In genomic region chr5:150611026-150611425, GRCh38 we compare ENCODE assay signal across 2 cellular contexts.
TF ChIP-seq lines count a peak whose summit lies in the region.

No MANE protein-coding gene starts in this region.

TF ChIP-seq in liver, 16 proteins besides CTCF, POLR2A, EP300 and RAD21:
- TF ChIP-seq FOXA1 (IDR thresholded peaks at IDR 0.05) (peak; percentile 60), RXRA (IDR thresholded peaks at IDR 0.05) (peak in 1 of 2 donors; percentile 79), YY1 (IDR thresholded peaks at IDR 0.05) (peak; percentile 29), ATF3 (IDR thresholded peaks at IDR 0.05) (no peak), GABPA (IDR thresholded peaks at IDR 0.05 in 1 of 2, conservative IDR thresholded peaks at IDR 0.05 in 1 of 2) (no peak), EGR1 (IDR thresholded peaks at IDR 0.05; ENCODE audit: low read depth in 2 of 2) (peak in 1 of 2 donors; percentile 66), TAF1 (conservative IDR thresholded peaks at IDR 0.05) (no peak), SP1 (IDR thresholded peaks at IDR 0.05) (peak; percentile 35), MAX (IDR thresholded peaks at IDR 0.05) (no peak), HNF4G (IDR thresholded peaks at IDR 0.05) (no peak), NR2F2 (IDR thresholded peaks at IDR 0.05) (no peak), HNF4A (conservative IDR thresholded peaks at IDR 0.05) (peak in 1 of 2 donors; percentile 61), JUND (IDR thresholded peaks at IDR 0.05) (peak in 1 of 2 donors; percentile 44), FOXA2 (IDR thresholded peaks at IDR 0.05) (peak; percentile 68), REST (IDR thresholded peaks at IDR 0.05) (no peak), ZBTB33 (IDR thresholded peaks at IDR 0.05) (no peak)

TF ChIP-seq in HepG2, 621 proteins besides CTCF, POLR2A, EP300 and RAD21:
- TF ChIP-seq YY1 (IDR thresholded peaks at IDR 0.05; ENCODE audit: insufficient read depth, insufficient replicate concordance, low read depth, low read length) (no peak), CHCHD3 (CRISPR knock-in tag; IDR thresholded peaks at IDR 0.05) (no peak), NFKB2 (CRISPR knock-in tag; IDR thresholded peaks at IDR 0.05; ENCODE audit: borderline replicate concordance) (no peak), ZNF614 (CRISPR knock-in tag; IDR thresholded peaks at IDR 0.05; ENCODE audit: borderline replicate concordance) (no peak), TP53 (CRISPR knock-in tag; conservative IDR thresholded peaks at IDR 0.05) (no peak), PCBP1 (IDR thresholded peaks at IDR 0.05; ENCODE audit: borderline replicate concordance, low read depth, low read length) (no peak), ZNF367 (CRISPR knock-in tag; IDR thresholded peaks at IDR 0.05; ENCODE audit: borderline replicate concordance) (no peak), ZBED4 (CRISPR knock-in tag; IDR thresholded peaks at IDR 0.05; ENCODE audit: borderline replicate concordance) (no peak), SRY (CRISPR knock-in tag; IDR thresholded peaks at IDR 0.05) (no peak), ATF5 (CRISPR knock-in tag; IDR thresholded peaks at IDR 0.05; ENCODE audit: low read depth) (no peak)
